ENCODE assay signal across 14 cellular contexts in genomic region chr6:106536863-106537262, GRCh38.
A peak's percentile ranks its signal among the peaks of the same experiment; 100 is the strongest.
DNase-seq lines count a peak whose midpoint lies in the region; ATAC-seq and TF ChIP-seq lines count a peak whose summit lies in the region.
"Had no signal": no experiment of that assay in that cellular context is flagged by ENCODE, and none has a peak within 500 bp of the region (broad histone marks: within the 10 kb centered on the region; RNA-seq: fewer than 3 reads in every experiment).

No MANE protein-coding gene starts in this region.

- H3K27me3 ChIP-seq in naive thymus-derived CD4-positive, alpha-beta T cell (ENCODE audit: control insufficient read depth in 2 of 2, insufficient read depth in 2 of 2, low read length in 2 of 2): no peaks in the 10 kb centered on the region
- H3K27me3 ChIP-seq: body of pancreas had no signal

- intact Hi-C loops in activated CD4-positive, alpha-beta T cell treated with anti-CD3 and anti-CD28 coated beads for 36 hours (cut with DNase I, micrococcal nuclease): loop anchor here in 1 of 2 experiments (1.0 to 2.0 kb wide), 2 partner anchors 9 to 24 kb away; no protein-coding TSS in a partner anchor
- intact Hi-C loops in activated CD4-positive, alpha-beta memory T cell treated with anti-CD3 and anti-CD28 coated beads for 36 hours (cut with micrococcal nuclease): loop anchor here (1.0 kb wide), 2 partner anchors 9 to 24 kb away; no protein-coding TSS in a partner anchor
- intact Hi-C loops in naive thymus-derived CD4-positive, alpha-beta T cell (cut with micrococcal nuclease): no loop called here

- ATAC-seq in activated CD4-positive, alpha-beta T cell treated with anti-CD3 and anti-CD28 coated beads for 36 hours: peak; percentile 39
- no peak for ATAC-seq in naive thymus-derived CD4-positive, alpha-beta T cell
- ATAC-seq: A549, body of pancreas had no signal

- H3K36me3 ChIP-seq in naive thymus-derived CD4-positive, alpha-beta T cell (ENCODE audit: control insufficient read depth in 2 of 3, insufficient read depth in 3 of 3, low read length in 3 of 3): peaks cover 9 to 17% (median 15%) of the 10 kb centered on the region in 3 experiments

- H3K4me1 ChIP-seq in naive thymus-derived CD4-positive, alpha-beta T cell (ENCODE audit: control insufficient read depth in 2 of 2, insufficient read depth in 2 of 2, low read length in 2 of 2): peaks cover 19 to 28% of the 10 kb centered on the region in 2 donors
- H3K4me1 ChIP-seq: body of pancreas had no signal

- DNase-seq in activated CD4-positive, alpha-beta T cell treated with anti-CD3 and anti-CD28 coated beads for 36 hours: no peak
- no peak for DNase-seq in activated CD4-positive, alpha-beta T cell treated with anti-CD3 and anti-CD28 coated beads, Interleukin-2, amount 50 U/mL, for 48 hours
- DNase-seq in HFFc6 (no peak), NCI-H2107 treated with DMSO at 0.1 percent for 48 hours (lab: John Stamatoyannopoulos, UW; ENCODE audit: unreplicated experiment) (no peak), progenitor cell of endocrine pancreas (ENCODE audit: low spot score, unreplicated experiment) (no peak), activated gamma-delta T cell treated with Interleukin-2 at 50 U/mL for 16 hours (no peak)
- no peak for DNase-seq in activated CD4-positive, alpha-beta memory T cell treated with anti-CD3 and anti-CD28 coated beads for 36 hours
- DNase-seq in naive thymus-derived CD4-positive, alpha-beta T cell: no peak
- DNase-seq: body of pancreas; Calu3; effector CD4-positive, alpha-beta T cell; NCI-H1105; nucleus accumbens had no signal

- no peak overlapping the region for H3K4me3 ChIP-seq in naive thymus-derived CD4-positive, alpha-beta T cell (ENCODE audit: low read length)
- H3K4me3 ChIP-seq: A549, body of pancreas had no signal

- peak overlapping the region; percentile 30 for H3K4me3 Mint-ChIP-seq in activated CD4-positive, alpha-beta T cell treated with anti-CD3 and anti-CD28 coated beads for 36 hours
- H3K4me3 Mint-ChIP-seq in HFFc6 (no peak overlapping the region), progenitor cell of endocrine pancreas (ENCODE audit: low read depth) (no peak overlapping the region)
- peak overlapping the region; percentile 7 for H3K4me3 Mint-ChIP-seq in activated CD4-positive, alpha-beta memory T cell treated with anti-CD3 and anti-CD28 coated beads for 36 hours
- peak overlapping the region in 6 of 10 donors; percentile 0 to 76 (median 56) for H3K4me3 Mint-ChIP-seq in naive thymus-derived CD4-positive, alpha-beta T cell

- peaks cover 49% of the 10 kb centered on the region for H3K36me3 Mint-ChIP-seq in activated CD4-positive, alpha-beta T cell treated with anti-CD3 and anti-CD28 coated beads for 36 hours (ENCODE audit: low read depth)
- H3K36me3 Mint-ChIP-seq in HFFc6 (ENCODE audit: low read depth): peaks cover 24% of the 10 kb centered on the region
- H3K36me3 Mint-ChIP-seq in activated CD4-positive, alpha-beta memory T cell treated with anti-CD3 and anti-CD28 coated beads for 36 hours: peaks cover 56% of the 10 kb centered on the region
- H3K36me3 Mint-ChIP-seq in naive thymus-derived CD4-positive, alpha-beta T cell: peaks cover 5 to 65% (median 49%) of the 10 kb centered on the region in 5 donors
- H3K36me3 Mint-ChIP-seq in progenitor cell of endocrine pancreas (ENCODE audit: insufficient read depth): no peaks in the 10 kb centered on the region

- CTCF ChIA-PET in activated CD4-positive, alpha-beta T cell treated with anti-CD3 and anti-CD28 coated beads for 36 hours (lab: Charles Lee): interaction anchor here (0.6 to 1.9 kb wide), 9 partner anchors 10 to 35 kb away, joined by 3 to 8 read pairs (median 4); no protein-coding TSS in a partner anchor
- CTCF ChIA-PET in activated CD4-positive, alpha-beta memory T cell treated with anti-CD3 and anti-CD28 coated beads for 36 hours (lab: Charles Lee): interaction anchor here (0.6 to 3.6 kb wide), 7 partner anchors 9 to 29 kb away, joined by 3 to 23 read pairs (median 7); no protein-coding TSS in a partner anchor
- CTCF ChIA-PET in naive thymus-derived CD4-positive, alpha-beta T cell (lab: Charles Lee): interaction anchor here (0.7 to 3.7 kb wide), 2 partner anchors 24 to 28 kb away, joined by 3 to 17 read pairs; no protein-coding TSS in a partner anchor

- H3K9me3 ChIP-seq in naive thymus-derived CD4-positive, alpha-beta T cell (ENCODE audit: control insufficient read depth in 2 of 3, low read length in 3 of 3): no peaks in the 10 kb centered on the region
- H3K9me3 ChIP-seq: A549, body of pancreas had no signal

- POLR2A ChIA-PET in activated CD4-positive, alpha-beta T cell treated with anti-CD3 and anti-CD28 coated beads for 36 hours (lab: Charles Lee): interaction anchor here (1.0 kb wide), 2 partner anchors 17 to 61 kb away, joined by 3 to 4 read pairs; no protein-coding TSS in a partner anchor
- POLR2A ChIA-PET in activated CD4-positive, alpha-beta memory T cell treated with anti-CD3 and anti-CD28 coated beads for 36 hours (lab: Charles Lee): interaction anchor here (0.6 to 1.9 kb wide), 5 partner anchors 10 to 25 kb away, joined by 3 to 12 read pairs (median 11); no protein-coding TSS in a partner anchor
- POLR2A ChIA-PET in naive thymus-derived CD4-positive, alpha-beta T cell (lab: Charles Lee): interaction anchor here (1.2 to 2.3 kb wide), 3 partner anchors 10 to 17 kb away, joined by 3 to 12 read pairs (median 7); no protein-coding TSS in a partner anchor

- peak overlapping the region; percentile 81 for H3K27ac Mint-ChIP-seq in activated CD4-positive, alpha-beta T cell treated with anti-CD3 and anti-CD28 coated beads for 36 hours
- H3K27ac Mint-ChIP-seq in HFFc6 (0 out of 2 replicates have a peak overlapping the region, but pooled peaks have one; percentile 30), progenitor cell of endocrine pancreas (no peak overlapping the region)
- H3K27ac Mint-ChIP-seq in activated CD4-positive, alpha-beta memory T cell treated with anti-CD3 and anti-CD28 coated beads for 36 hours: peak overlapping the region; percentile 79
- peak overlapping the region in 8 of 9 donors; percentile 41 to 90 (median 83) for H3K27ac Mint-ChIP-seq in naive thymus-derived CD4-positive, alpha-beta T cell

- no peaks in the 10 kb centered on the region for H3K27me3 Mint-ChIP-seq in activated CD4-positive, alpha-beta T cell treated with anti-CD3 and anti-CD28 coated beads for 36 hours
- H3K27me3 Mint-ChIP-seq in HFFc6 (ENCODE audit: insufficient read depth) (no peaks in the 10 kb centered on the region), progenitor cell of endocrine pancreas (peaks cover 19% of the 10 kb centered on the region)
- H3K27me3 Mint-ChIP-seq in activated CD4-positive, alpha-beta memory T cell treated with anti-CD3 and anti-CD28 coated beads for 36 hours: no peaks in the 10 kb centered on the region
- H3K27me3 Mint-ChIP-seq in naive thymus-derived CD4-positive, alpha-beta T cell: no peaks in the 10 kb centered on the region

- no peaks in the 10 kb centered on the region for H3K9me3 Mint-ChIP-seq in activated CD4-positive, alpha-beta T cell treated with anti-CD3 and anti-CD28 coated beads for 36 hours (ENCODE audit: low read depth)
- H3K9me3 Mint-ChIP-seq in HFFc6: no peaks in the 10 kb centered on the region
- no peaks in the 10 kb centered on the region for H3K9me3 Mint-ChIP-seq in activated CD4-positive, alpha-beta memory T cell treated with anti-CD3 and anti-CD28 coated beads for 36 hours
- H3K9me3 Mint-ChIP-seq in naive thymus-derived CD4-positive, alpha-beta T cell: no peaks in the 10 kb centered on the region
- H3K9me3 Mint-ChIP-seq in progenitor cell of endocrine pancreas (ENCODE audit: low read depth): peaks cover 4% of the 10 kb centered on the region

- no peak overlapping the region for H3K27ac ChIP-seq in naive thymus-derived CD4-positive, alpha-beta T cell (ENCODE audit: low read depth, low read length)
- H3K27ac ChIP-seq: A549, body of pancreas had no signal

- H3K4me1 Mint-ChIP-seq in activated CD4-positive, alpha-beta T cell treated with anti-CD3 and anti-CD28 coated beads for 36 hours: peaks cover 66% of the 10 kb centered on the region
- H3K4me1 Mint-ChIP-seq in HFFc6 (ENCODE audit: low read depth) (peaks cover 67% of the 10 kb centered on the region), progenitor cell of endocrine pancreas (ENCODE audit: low read depth) (peaks cover 6% of the 10 kb centered on the region)
- peaks cover 72% of the 10 kb centered on the region for H3K4me1 Mint-ChIP-seq in activated CD4-positive, alpha-beta memory T cell treated with anti-CD3 and anti-CD28 coated beads for 36 hours (ENCODE audit: low read depth)
- peaks cover 42 to 78% (median 74%) of the 10 kb centered on the region in 7 donors for H3K4me1 Mint-ChIP-seq in naive thymus-derived CD4-positive, alpha-beta T cell

- TF ChIP-seq CTCF in HFFc6 (IDR thresholded peaks at IDR 0.05) (no peak), progenitor cell of endocrine pancreas (IDR thresholded peaks at IDR 0.05; ENCODE audit: unreplicated experiment) (no peak)

Comparison
In these comparisons a context has a peak if more than half of its experiments do, and no peak if none do; other contexts are left out.
1. H3K4me3 Mint-ChIP-seq: peak in activated CD4-positive, alpha-beta T cell treated with anti-CD3 and anti-CD28 coated beads for 36 hours (single experiment), activated CD4-positive, alpha-beta memory T cell treated with anti-CD3 and anti-CD28 coated beads for 36 hours (single experiment) and naive thymus-derived CD4-positive, alpha-beta T cell (6 of 10); none in HFFc6 (single experiment) and progenitor cell of endocrine pancreas (single experiment).